1 cellular context compared by ENCODE assay signal in genomic region chr6:155491421-155491820, GRCh38.
TF ChIP-seq lines count a peak whose summit lies in the region.

No MANE protein-coding gene starts in this region.

TF ChIP-seq in HepG2, 621 proteins besides CTCF, POLR2A, EP300 and RAD21 (continued from another document and continues in another):
- TF ChIP-seq ZNF33A (CRISPR knock-in tag; IDR thresholded peaks at IDR 0.05; ENCODE audit: borderline replicate concordance) (no peak), NFYB (CRISPR knock-in tag; IDR thresholded peaks at IDR 0.05) (no peak), SRF (IDR thresholded peaks at IDR 0.05; ENCODE audit: low read depth, low read length) (no peak), ZNF552 (CRISPR knock-in tag; IDR thresholded peaks at IDR 0.05; ENCODE audit: borderline replicate concordance) (no peak), ZBTB38 (CRISPR knock-in tag; IDR thresholded peaks at IDR 0.05) (no peak), ZNF446 (CRISPR knock-in tag; IDR thresholded peaks at IDR 0.05) (no peak), ZSCAN22 (CRISPR knock-in tag; IDR thresholded peaks at IDR 0.05) (no peak), ZNF841 (CRISPR knock-in tag; IDR thresholded peaks at IDR 0.05; ENCODE audit: borderline replicate concordance) (no peak), ZMYM2 (CRISPR knock-in tag; IDR thresholded peaks at IDR 0.05) (no peak), KDM2A (CRISPR knock-in tag; IDR thresholded peaks at IDR 0.05; ENCODE audit: borderline replicate concordance, low read depth) (no peak), ZMAT5 (CRISPR knock-in tag; IDR thresholded peaks at IDR 0.05; ENCODE audit: borderline replicate concordance, low read depth) (no peak), SNAPC2 (CRISPR knock-in tag; IDR thresholded peaks at IDR 0.05) (no peak), ZNF720 (CRISPR knock-in tag; IDR thresholded peaks at IDR 0.05) (no peak), ZNF737 (CRISPR knock-in tag; IDR thresholded peaks at IDR 0.05; ENCODE audit: borderline replicate concordance) (no peak), CEBPG (CRISPR knock-in tag; IDR thresholded peaks at IDR 0.05) (peak; percentile 83), SRSF9 (IDR thresholded peaks at IDR 0.05; ENCODE audit: borderline replicate concordance, insufficient read depth, low read depth, low read length, poor library complexity, severe bottlenecking) (no peak), ZNF367 (CRISPR knock-in tag; IDR thresholded peaks at IDR 0.05; ENCODE audit: borderline replicate concordance) (no peak), ZHX2 (IDR thresholded peaks at IDR 0.05; ENCODE audit: low read depth) (no peak), ZHX2 (CRISPR knock-in tag; IDR thresholded peaks at IDR 0.05; ENCODE audit: borderline replicate concordance) (no peak), ZNF24 (IDR thresholded peaks at IDR 0.05) (no peak), HNF1A (IDR thresholded peaks at IDR 0.05; ENCODE audit: low read depth) (no peak), HNF1A (CRISPR knock-in tag; IDR thresholded peaks at IDR 0.05; ENCODE audit: borderline replicate concordance) (no peak), HNF4G (IDR thresholded peaks at IDR 0.05; ENCODE audit: borderline replicate concordance, low read depth, low read length) (no peak), HNF4G (CRISPR knock-in tag; IDR thresholded peaks at IDR 0.05; ENCODE audit: borderline replicate concordance, low read depth) (no peak), CENPX (CRISPR knock-in tag; IDR thresholded peaks at IDR 0.05) (no peak), KMT2A (CRISPR knock-in tag; IDR thresholded peaks at IDR 0.05) (no peak), NFIC (IDR thresholded peaks at IDR 0.05; ENCODE audit: low read length) (peak; percentile 79; the same call in 1 of the 2 replicates), CBX2 (IDR thresholded peaks at IDR 0.05; ENCODE audit: low read depth, low read length) (no peak), CBX2 (CRISPR knock-in tag; IDR thresholded peaks at IDR 0.05; ENCODE audit: low read depth) (no peak), MAFF (IDR thresholded peaks at IDR 0.05; ENCODE audit: low read depth, low read length) (no peak), MAFK (conservative IDR thresholded peaks at IDR 0.05 in 1 of 2, IDR thresholded peaks at IDR 0.05 in 1 of 2; ENCODE audit: low read length in 2 of 2) (no peak), FUBP1 (CRISPR knock-in tag; IDR thresholded peaks at IDR 0.05; ENCODE audit: borderline replicate concordance) (no peak), ZNF251 (CRISPR knock-in tag; IDR thresholded peaks at IDR 0.05) (no peak), BCL6 (CRISPR knock-in tag; IDR thresholded peaks at IDR 0.05) (peak; percentile 88), E2F5 (CRISPR knock-in tag; conservative IDR thresholded peaks at IDR 0.05) (no peak)
- TF ChIP-seq, protein P1, sequence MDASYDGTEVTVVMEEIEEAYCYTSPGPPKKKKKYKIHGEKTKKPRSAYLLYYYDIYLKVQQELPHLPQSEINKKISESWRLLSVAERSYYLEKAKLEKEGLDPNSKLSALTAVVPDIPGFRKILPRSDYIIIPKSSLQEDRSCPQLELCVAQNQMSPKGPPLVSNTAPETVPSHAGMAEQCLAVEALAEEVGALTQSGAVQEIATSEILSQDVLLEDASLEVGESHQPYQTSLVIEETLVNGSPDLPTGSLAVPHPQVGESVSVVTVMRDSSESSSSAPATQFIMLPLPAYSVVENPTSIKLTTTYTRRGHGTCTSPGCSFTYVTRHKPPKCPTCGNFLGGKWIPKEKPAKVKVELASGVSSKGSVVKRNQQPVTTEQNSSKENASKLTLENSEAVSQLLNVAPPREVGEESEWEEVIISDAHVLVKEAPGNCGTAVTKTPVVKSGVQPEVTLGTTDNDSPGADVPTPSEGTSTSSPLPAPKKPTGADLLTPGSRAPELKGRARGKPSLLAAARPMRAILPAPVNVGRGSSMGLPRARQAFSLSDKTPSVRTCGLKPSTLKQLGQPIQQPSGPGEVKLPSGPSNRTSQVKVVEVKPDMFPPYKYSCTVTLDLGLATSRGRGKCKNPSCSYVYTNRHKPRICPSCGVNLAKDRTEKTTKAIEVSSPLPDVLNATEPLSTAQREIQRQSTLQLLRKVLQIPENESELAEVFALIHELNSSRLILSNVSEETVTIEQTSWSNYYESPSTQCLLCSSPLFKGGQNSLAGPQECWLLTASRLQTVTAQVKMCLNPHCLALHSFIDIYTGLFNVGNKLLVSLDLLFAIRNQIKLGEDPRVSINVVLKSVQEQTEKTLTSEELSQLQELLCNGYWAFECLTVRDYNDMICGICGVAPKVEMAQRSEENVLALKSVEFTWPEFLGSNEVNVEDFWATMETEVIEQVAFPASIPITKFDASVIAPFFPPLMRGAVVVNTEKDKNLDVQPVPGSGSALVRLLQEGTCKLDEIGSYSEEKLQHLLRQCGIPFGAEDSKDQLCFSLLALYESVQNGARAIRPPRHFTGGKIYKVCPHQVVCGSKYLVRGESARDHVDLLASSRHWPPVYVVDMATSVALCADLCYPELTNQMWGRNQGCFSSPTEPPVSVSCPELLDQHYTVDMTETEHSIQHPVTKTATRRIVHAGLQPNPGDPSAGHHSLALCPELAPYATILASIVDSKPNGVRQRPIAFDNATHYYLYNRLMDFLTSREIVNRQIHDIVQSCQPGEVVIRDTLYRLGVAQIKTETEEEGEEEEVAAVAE (CRISPR knock-in tag; IDR thresholded peaks at IDR 0.05; ENCODE audit: borderline replicate concordance): no peak
- TF ChIP-seq, protein P2, sequence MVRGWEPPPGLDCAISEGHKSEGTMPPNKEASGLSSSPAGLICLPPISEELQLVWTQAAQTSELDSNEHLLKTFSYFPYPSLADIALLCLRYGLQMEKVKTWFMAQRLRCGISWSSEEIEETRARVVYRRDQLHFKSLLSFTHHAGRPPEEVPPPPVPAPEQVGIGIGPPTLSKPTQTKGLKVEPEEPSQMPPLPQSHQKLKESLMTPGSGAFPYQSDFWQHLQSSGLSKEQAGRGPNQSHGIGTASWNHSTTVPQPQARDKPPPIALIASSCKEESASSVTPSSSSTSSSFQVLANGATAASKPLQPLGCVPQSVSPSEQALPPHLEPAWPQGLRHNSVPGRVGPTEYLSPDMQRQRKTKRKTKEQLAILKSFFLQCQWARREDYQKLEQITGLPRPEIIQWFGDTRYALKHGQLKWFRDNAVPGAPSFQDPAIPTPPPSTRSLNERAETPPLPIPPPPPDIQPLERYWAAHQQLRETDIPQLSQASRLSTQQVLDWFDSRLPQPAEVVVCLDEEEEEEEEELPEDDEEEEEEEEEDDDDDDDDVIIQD (CRISPR knock-in tag; IDR thresholded peaks at IDR 0.05; ENCODE audit: low read depth): peak; percentile 93; the same call in 1 of the 2 replicates
- TF ChIP-seq, protein P3, sequence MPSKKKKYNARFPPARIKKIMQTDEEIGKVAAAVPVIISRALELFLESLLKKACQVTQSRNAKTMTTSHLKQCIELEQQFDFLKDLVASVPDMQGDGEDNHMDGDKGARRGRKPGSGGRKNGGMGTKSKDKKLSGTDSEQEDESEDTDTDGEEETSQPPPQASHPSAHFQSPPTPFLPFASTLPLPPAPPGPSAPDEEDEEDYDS (CRISPR knock-in tag; IDR thresholded peaks at IDR 0.05): peak; percentile 24; the same call in 1 of the 2 replicates
- TF ChIP-seq, protein P4, sequence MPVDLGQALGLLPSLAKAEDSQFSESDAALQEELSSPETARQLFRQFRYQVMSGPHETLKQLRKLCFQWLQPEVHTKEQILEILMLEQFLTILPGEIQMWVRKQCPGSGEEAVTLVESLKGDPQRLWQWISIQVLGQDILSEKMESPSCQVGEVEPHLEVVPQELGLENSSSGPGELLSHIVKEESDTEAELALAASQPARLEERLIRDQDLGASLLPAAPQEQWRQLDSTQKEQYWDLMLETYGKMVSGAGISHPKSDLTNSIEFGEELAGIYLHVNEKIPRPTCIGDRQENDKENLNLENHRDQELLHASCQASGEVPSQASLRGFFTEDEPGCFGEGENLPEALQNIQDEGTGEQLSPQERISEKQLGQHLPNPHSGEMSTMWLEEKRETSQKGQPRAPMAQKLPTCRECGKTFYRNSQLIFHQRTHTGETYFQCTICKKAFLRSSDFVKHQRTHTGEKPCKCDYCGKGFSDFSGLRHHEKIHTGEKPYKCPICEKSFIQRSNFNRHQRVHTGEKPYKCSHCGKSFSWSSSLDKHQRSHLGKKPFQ (CRISPR knock-in tag; IDR thresholded peaks at IDR 0.05; ENCODE audit: insufficient replicate concordance): no peak
- TF ChIP-seq, protein P5, sequence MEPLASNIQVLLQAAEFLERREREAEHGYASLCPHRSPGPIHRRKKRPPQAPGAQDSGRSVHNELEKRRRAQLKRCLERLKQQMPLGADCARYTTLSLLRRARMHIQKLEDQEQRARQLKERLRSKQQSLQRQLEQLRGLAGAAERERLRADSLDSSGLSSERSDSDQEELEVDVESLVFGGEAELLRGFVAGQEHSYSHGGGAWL (CRISPR knock-in tag; IDR thresholded peaks at IDR 0.05): no peak
